In genomic region chr2:26032586-26033269, GRCh38 we compare ENCODE assay signal across 8 cellular contexts. TPM values are rescaled to one million over a fixed set of nuclear protein-coding genes. Genes with fewer than 3 reads are reported as not detected.
A peak's percentile ranks its signal among the peaks of the same experiment; 100 is the strongest.
DNase-seq lines count a peak whose midpoint lies in the region; ATAC-seq, FAIRE-seq and TF ChIP-seq lines count a peak whose summit lies in the region.
"Not testable (repeated sequence)": the region's sequence is repeated elsewhere in the genome, so short reads cannot be mapped to it uniquely, and the experiment has no call there.

No MANE protein-coding gene starts in this region.

- peaks cover 40% of the 10 kb centered on the region for H3K79me2 ChIP-seq in keratinocyte (ENCODE audit: control insufficient read depth, insufficient read depth, low read length)

- not testable (repeated sequence) for H3K9me3 Mint-ChIP-seq in activated CD8-positive, alpha-beta memory T cell treated with anti-CD3 and anti-CD28 coated beads, Interleukin-2, amount 10 ng/mL, durations not matched to agents 7 days and 5 days (ENCODE audit: low read depth)

- not testable (repeated sequence) for H3K4me1 ChIP-seq in effector memory CD4-positive, alpha-beta T cell (ENCODE audit: control insufficient read depth, insufficient read depth, low read length, poor library complexity, severe bottlenecking); uterus
- H3K4me1 ChIP-seq in keratinocyte (ENCODE audit: control insufficient read depth, extremely low read depth, insufficient read depth, low read length), result peaks cover 15% of the 10 kb centered on the region
- peaks cover 0 to 17% (median 2%) of the 10 kb centered on the region in 3 donors for H3K4me1 ChIP-seq in pancreas

- peak overlapping the region; percentile 80 for H2AFZ ChIP-seq in keratinocyte (ENCODE audit: control insufficient read depth, low read length)

- not testable (repeated sequence) for FAIRE-seq in keratinocyte (lab: Jason Lieb, UNC); pancreas (lab: Jason Lieb, UNC)

- WGBS in pancreas, 2 donors, result 16 to 18% methylated on average over 24 of the region's 24 CpGs

- not testable (repeated sequence) for H3K9me3 ChIP-seq in MG63; effector memory CD4-positive, alpha-beta T cell (ENCODE audit: control insufficient read depth, low read length); keratinocyte (ENCODE audit: control insufficient read depth, low read depth, low read length); pancreas; uterus

- H3K4me3 ChIP-seq in GM06990 (replicated peaks; ENCODE audit: low read depth, low read length) (peak overlapping the region; percentile 96), MG63 (peak overlapping the region; percentile 95), keratinocyte (ENCODE audit: control insufficient read depth in 2 of 3, extremely low read depth in 1 of 3, insufficient read depth in 2 of 3, low read depth in 1 of 3, low read length in 3 of 3) (peak overlapping the region; percentile 80 to 87 (median 86)), pancreas (peak overlapping the region; percentile 57 to 84 (median 82)), uterus (peak overlapping the region; percentile 76 to 88)
- peak overlapping the region; percentile 96 for H3K4me3 ChIP-seq in effector memory CD4-positive, alpha-beta T cell (ENCODE audit: insufficient read depth, low read depth, low read length, poor library complexity, severe bottlenecking)

- peak overlapping the region; percentile 93 for H3K27ac Mint-ChIP-seq in activated CD8-positive, alpha-beta memory T cell treated with anti-CD3 and anti-CD28 coated beads, Interleukin-2, amount 10 ng/mL, durations not matched to agents 7 days and 5 days

- peaks cover 20% of the 10 kb centered on the region for H3K4me1 Mint-ChIP-seq in activated CD8-positive, alpha-beta memory T cell treated with anti-CD3 and anti-CD28 coated beads, Interleukin-2, amount 10 ng/mL, durations not matched to agents 7 days and 5 days

- peaks cover 17% of the 10 kb centered on the region for H3K36me3 Mint-ChIP-seq in activated CD8-positive, alpha-beta memory T cell treated with anti-CD3 and anti-CD28 coated beads, Interleukin-2, amount 10 ng/mL, durations not matched to agents 7 days and 5 days

- H3K27ac ChIP-seq in effector memory CD4-positive, alpha-beta T cell (ENCODE audit: insufficient read depth, low read length, poor library complexity, severe bottlenecking), result peak overlapping the region; percentile 87
- H3K27ac ChIP-seq in keratinocyte (ENCODE audit: control insufficient read depth, insufficient read depth, low read length) (peak overlapping the region; percentile 99), pancreas (peak overlapping the region; percentile 97 to 99 (median 98)), uterus (peak overlapping the region; percentile 96 to 98)

- not testable (repeated sequence) for TF ChIP-seq POLR2A in uterus (IDR thresholded peaks at IDR 0.05)

- DNase-seq in GM06990 (ENCODE audit: extremely low read depth, insufficient read length); MG63; activated CD8-positive, alpha-beta memory T cell treated with anti-CD3 and anti-CD28 coated beads, Interleukin-2, amount 10 ng/mL, durations not matched to agents 7 days and 5 days; effector memory CD4-positive, alpha-beta T cell; keratinocyte (ENCODE audit: low read depth, low spot score); pancreas; uterus: not testable (repeated sequence)

- peak overlapping the region; percentile 97 for H3K4me3 Mint-ChIP-seq in activated CD8-positive, alpha-beta memory T cell treated with anti-CD3 and anti-CD28 coated beads, Interleukin-2, amount 10 ng/mL, durations not matched to agents 7 days and 5 days

- CTCF ChIA-PET in activated CD8-positive, alpha-beta memory T cell treated with anti-CD3 and anti-CD28 coated beads, Interleukin-2, amount 10 ng/mL, durations not matched to agents 7 days and 5 days (lab: Charles Lee), result interaction anchor here (0.9 to 1.9 kb wide), 4 partner anchors 13 to 39 kb away, joined by 3 to 6 read pairs (median 4); no protein-coding TSS in a partner anchor

- H3K9me1 ChIP-seq in keratinocyte (ENCODE audit: control insufficient read depth, extremely low read depth, insufficient read depth, low read length), result not testable (repeated sequence)

- not testable (repeated sequence) for H3K27me3 ChIP-seq in GM06990 (replicated peaks; ENCODE audit: control insufficient read depth, insufficient read depth, low read length); MG63; effector memory CD4-positive, alpha-beta T cell (replicated peaks; ENCODE audit: control insufficient read depth, insufficient read depth, low read length, poor library complexity, severe bottlenecking); keratinocyte (ENCODE audit: control insufficient read depth, extremely low read depth, insufficient read depth, low read length); pancreas; uterus

- intact Hi-C loops in pancreas (cut with DNase I); uterus (cut with DNase I; ENCODE audit: low total_unique reads): not testable (repeated sequence)

- TF ChIP-seq CTCF in GM06990 (IDR thresholded peaks at IDR 0.05; ENCODE audit: insufficient read depth, low read length, poor library complexity, severe bottlenecking); keratinocyte (optimal IDR thresholded peaks at IDR 0.05 in 1 of 3, IDR thresholded peaks at IDR 0.05 in 1 of 3, conservative IDR thresholded peaks at IDR 0.05 in 1 of 3; ENCODE audit: extremely low read depth in 1 of 3, insufficient read depth in 2 of 3, low read length in 3 of 3); pancreas (IDR thresholded peaks at IDR 0.05); uterus (IDR thresholded peaks at IDR 0.05): not testable (repeated sequence)

- peak overlapping the region; percentile 93 for H3K4me2 ChIP-seq in keratinocyte (ENCODE audit: control insufficient read depth, extremely low read depth, insufficient read depth, low read depth, low read length)

- H3K9ac ChIP-seq in keratinocyte (ENCODE audit: control insufficient read depth, extremely low read depth, insufficient read depth, low read length), result peak overlapping the region; percentile 98

- H3K36me3 ChIP-seq in GM06990 (ENCODE audit: control insufficient read depth, insufficient read depth, low read length); MG63; effector memory CD4-positive, alpha-beta T cell (ENCODE audit: control insufficient read depth, insufficient read depth, low read length); keratinocyte (ENCODE audit: control insufficient read depth in 2 of 2, extremely low read depth in 1 of 2, insufficient read depth in 2 of 2, low read length in 2 of 2); pancreas; uterus: not testable (repeated sequence)

- ATAC-seq in HG02571 (IDR thresholded peaks at IDR 0.05; ENCODE audit: unreplicated experiment), result peak; percentile 7
- ATAC-seq in activated CD8-positive, alpha-beta memory T cell treated with anti-CD3 and anti-CD28 coated beads, Interleukin-2, amount 10 ng/mL, durations not matched to agents 7 days and 5 days, result peak; percentile 9
- peak in 2 of 4 donors; percentile 51 to 60 for ATAC-seq in pancreas

- not testable (repeated sequence) for H3K27me3 Mint-ChIP-seq in activated CD8-positive, alpha-beta memory T cell treated with anti-CD3 and anti-CD28 coated beads, Interleukin-2, amount 10 ng/mL, durations not matched to agents 7 days and 5 days

- peaks cover 17% of the 10 kb centered on the region for H4K20me1 ChIP-seq in keratinocyte (ENCODE audit: control insufficient read depth, extremely low read depth, insufficient read depth, low read length)

- dilution Hi-C loops in keratinocyte (cut with MboI; ENCODE audit: extremely low pct_ligation_motif_present, low sequenced_read_pairs), result not testable (repeated sequence)

RNA-seq across cellular contexts. Expression of gene RAB10, which starts 1.2 kb away (rescaled TPM):
- 102 and 162 TPM in 2 replicates for total RNA-seq in MG63 (2014; rRNA removed; shearing (Covaris generic); ENCODE audit: low replicate concordance)
- 100 to 1,000 TPM; 121 to 128 TPM for total RNA-seq in activated CD8-positive, alpha-beta memory T cell treated with anti-CD3 and anti-CD28 coated beads, Interleukin-2, amount 10 ng/mL, durations not matched to agents 7 days and 5 days
- polyA plus RNA-seq in keratinocyte (139 to 252 TPM (median 161 TPM) in 3 replicates), pancreas (10 to 100 TPM; 16.5 to 29.1 TPM)
- polyA plus RNA-seq in keratinocyte (2011; ENCODE audit: low read depth), result 328 TPM
- 225 and 344 TPM in 2 replicates for polyA plus RNA-seq in keratinocyte (2011; cell fraction: cytosol; rRNA removed)
- 141 and 287 TPM in 2 replicates for polyA plus RNA-seq in keratinocyte (2011; cell fraction: nucleus; rRNA removed)
- 176 and 274 TPM in 2 replicates for polyA plus RNA-seq in keratinocyte (2012; ENCODE audit: low replicate concordance)
- polyA minus RNA-seq in keratinocyte, result 27.3 to 149 TPM (median 105 TPM) in 3 replicates
- 202 TPM for polyA minus RNA-seq in keratinocyte (2011; cell fraction: cytosol; rRNA and poly(A)+ RNA removed)
- polyA minus RNA-seq in keratinocyte (2011; cell fraction: nucleus; rRNA and poly(A)+ RNA removed), result 73.4 and 110 TPM in 2 replicates
- total RNA-seq in pancreas (10 to 100 TPM; 27.4 to 62.9 (median 50.0) TPM), uterus (100 to 1,000 TPM in 2 of 4 donors, 10 to 100 TPM in 2; 45.9 to 219 (median 97.1) TPM)

RNA-seq across cellular contexts. Expression of gene KIF3C, which starts 50.4 kb away (rescaled TPM):
- total RNA-seq in MG63 (2014; rRNA removed; shearing (Covaris generic); ENCODE audit: low replicate concordance), result 3.2 and 9.5 TPM in 2 replicates
- total RNA-seq in activated CD8-positive, alpha-beta memory T cell treated with anti-CD3 and anti-CD28 coated beads, Interleukin-2, amount 10 ng/mL, durations not matched to agents 7 days and 5 days, result 10 to 100 TPM; 12.4 to 15.4 TPM
- polyA plus RNA-seq in keratinocyte (6.5 to 8.4 TPM (median 7.4 TPM) in 3 replicates), pancreas (1 to 10 TPM; 1.6 to 4.6 TPM)
- 13.4 TPM for polyA plus RNA-seq in keratinocyte (2011; ENCODE audit: low read depth)
- 7.0 and 10.3 TPM in 2 replicates for polyA plus RNA-seq in keratinocyte (2011; cell fraction: cytosol; rRNA removed)
- polyA plus RNA-seq in keratinocyte (2011; cell fraction: nucleus; rRNA removed), result 9.9 and 11.9 TPM in 2 replicates
- polyA plus RNA-seq in keratinocyte (2012; ENCODE audit: low replicate concordance), result 5.7 and 20.9 TPM in 2 replicates
- 9.7 to 24.6 TPM (median 10.8 TPM) in 3 replicates for polyA minus RNA-seq in keratinocyte
- polyA minus RNA-seq in keratinocyte (2011; cell fraction: cytosol; rRNA and poly(A)+ RNA removed), result 15.9 TPM
- polyA minus RNA-seq in keratinocyte (2011; cell fraction: nucleus; rRNA and poly(A)+ RNA removed), result 10.2 and 13.2 TPM in 2 replicates
- total RNA-seq in pancreas (1 to 10 TPM in 5 of 6 donors, under 1 TPM in 1; 0.38 to 8.2 (median 2.0) TPM), uterus (10 to 100 TPM in 1 of 4 donors, 1 to 10 TPM in 3; 3.5 to 12.6 (median 7.4) TPM)
